Comparison of ENCODE assay signal across 8 cellular contexts in genomic region chr1:39902121-39902807, GRCh38. TPM values are rescaled to one million over a fixed set of nuclear protein-coding genes. Genes with fewer than 3 reads are reported as not detected.
DNase-seq lines count a peak whose midpoint lies in the region; ATAC-seq and TF ChIP-seq lines count a peak whose summit lies in the region.

No MANE protein-coding gene starts in this region.

- H3K27me3 Mint-ChIP-seq in activated T-helper 1 cell treated with anti-CD3 and anti-CD28 coated beads, Interleukin-12 subunit alpha, Interleukin-12 subunit beta, Interleukin-2, Interleukin-4 antibody, amounts not matched to agents 30 ng/mL and 10 ng/mL and 1 ng/mL, durations not matched to agents 14 hours and 24 hours and 36 hours (ENCODE audit: insufficient read depth): peaks cover 73% of the 10 kb centered on the region
- H3K27me3 Mint-ChIP-seq in neural progenitor cell (ENCODE audit: insufficient read depth, low read depth): peaks cover 9% of the 10 kb centered on the region

- no peaks in the 10 kb centered on the region for H3K36me3 Mint-ChIP-seq in activated T-helper 1 cell treated with anti-CD3 and anti-CD28 coated beads, Interleukin-12 subunit alpha, Interleukin-12 subunit beta, Interleukin-2, Interleukin-4 antibody, amounts not matched to agents 30 ng/mL and 10 ng/mL and 1 ng/mL, durations not matched to agents 14 hours and 24 hours and 36 hours (ENCODE audit: low read depth)
- H3K36me3 Mint-ChIP-seq in neural progenitor cell: no peaks in the 10 kb centered on the region

- peak overlapping the region; percentile 85 for H3K4me2 ChIP-seq in OCI-LY3 (ENCODE audit: low read length)
- H3K4me2 ChIP-seq in neural progenitor cell: peak overlapping the region; percentile 97

- peak overlapping the region; percentile 74 for H3K4me3 Mint-ChIP-seq in activated T-helper 1 cell treated with anti-CD3 and anti-CD28 coated beads, Interleukin-12 subunit alpha, Interleukin-12 subunit beta, Interleukin-2, Interleukin-4 antibody, amounts not matched to agents 30 ng/mL and 10 ng/mL and 1 ng/mL, durations not matched to agents 14 hours and 24 hours and 36 hours
- peak overlapping the region; percentile 85 for H3K4me3 Mint-ChIP-seq in neural progenitor cell

- H3K4me1 Mint-ChIP-seq in activated T-helper 1 cell treated with anti-CD3 and anti-CD28 coated beads, Interleukin-12 subunit alpha, Interleukin-12 subunit beta, Interleukin-2, Interleukin-4 antibody, amounts not matched to agents 30 ng/mL and 10 ng/mL and 1 ng/mL, durations not matched to agents 14 hours and 24 hours and 36 hours (ENCODE audit: low read depth): no peaks in the 10 kb centered on the region
- H3K4me1 Mint-ChIP-seq in neural progenitor cell: peaks cover 35% of the 10 kb centered on the region

- peaks cover 45% of the 10 kb centered on the region for H3F3A ChIP-seq in neural progenitor cell (ENCODE audit: low read depth)

- H4K20me1 ChIP-seq in OCI-LY3 (ENCODE audit: insufficient read depth, low read length) (no peaks in the 10 kb centered on the region), neural progenitor cell (ENCODE audit: low read depth) (peaks cover 31% of the 10 kb centered on the region)

- peak overlapping the region; percentile 60 for H3K9ac ChIP-seq in OCI-LY3 (ENCODE audit: low read length)
- H3K9ac ChIP-seq in neural progenitor cell: no peak overlapping the region

- no peak overlapping the region for H3K27ac Mint-ChIP-seq in activated T-helper 1 cell treated with anti-CD3 and anti-CD28 coated beads, Interleukin-12 subunit alpha, Interleukin-12 subunit beta, Interleukin-2, Interleukin-4 antibody, amounts not matched to agents 30 ng/mL and 10 ng/mL and 1 ng/mL, durations not matched to agents 14 hours and 24 hours and 36 hours
- peak overlapping the region; percentile 60 for H3K27ac Mint-ChIP-seq in neural progenitor cell

- no peaks in the 10 kb centered on the region for H3K36me3 ChIP-seq in OCI-LY3 (replicated peaks; ENCODE audit: low read depth, low read length)
- no peaks in the 10 kb centered on the region for H3K36me3 ChIP-seq in neural progenitor cell

- H3K27ac ChIP-seq in OCI-LY3 (ENCODE audit: low read length): peak overlapping the region; percentile 32; the same call in 1 of the 2 replicates
- H3K27ac ChIP-seq in neural progenitor cell: no peak overlapping the region
- no peak overlapping the region for H3K27ac ChIP-seq in substantia nigra (ENCODE audit: low read depth, low read length, poor library complexity, severe bottlenecking)

- no peaks in the 10 kb centered on the region for H3K9me3 Mint-ChIP-seq in activated T-helper 1 cell treated with anti-CD3 and anti-CD28 coated beads, Interleukin-12 subunit alpha, Interleukin-12 subunit beta, Interleukin-2, Interleukin-4 antibody, amounts not matched to agents 30 ng/mL and 10 ng/mL and 1 ng/mL, durations not matched to agents 14 hours and 24 hours and 36 hours
- no peaks in the 10 kb centered on the region for H3K9me3 Mint-ChIP-seq in neural progenitor cell

- DNase-seq in AG10803 (ENCODE audit: low read depth): peak; percentile 27
- peak; percentile 47 for DNase-seq in activated T-helper 1 cell treated with anti-CD3 and anti-CD28 coated beads, Interleukin-12 subunit alpha, Interleukin-12 subunit beta, Interleukin-2, Interleukin-4 antibody, amounts not matched to agents 30 ng/mL and 10 ng/mL and 1 ng/mL, durations not matched to agents 14 hours and 24 hours and 36 hours (ENCODE audit: low spot score)
- DNase-seq in foreskin fibroblast: peak in 1 of 2 donors; percentile 65
- no peak for DNase-seq in neural progenitor cell (ENCODE audit: low spot score)
- peak in 33 of 49 donors; percentile 27 to 75 (median 48) for DNase-seq in substantia nigra (lab: John Stamatoyannopoulos, UW)

- H3K79me2 ChIP-seq in OCI-LY3 (ENCODE audit: low read length): no peaks in the 10 kb centered on the region
- peaks cover 16% of the 10 kb centered on the region for H3K79me2 ChIP-seq in neural progenitor cell (ENCODE audit: low read depth)

- intact Hi-C loops in activated T-helper 1 cell treated with anti-CD3 and anti-CD28 coated beads, Interleukin-12 subunit alpha, Interleukin-12 subunit beta, Interleukin-2, Interleukin-4 antibody, amounts not matched to agents 30 ng/mL and 10 ng/mL and 1 ng/mL, durations not matched to agents 14 hours and 24 hours and 36 hours (cut with micrococcal nuclease): loop anchor here (1.0 to 10.0 kb wide), 6 partner anchors 19 to 296 kb away; partner anchors contain the start of genes HPCAL4 and TRIT1

- peaks cover 10% of the 10 kb centered on the region for H3K27me3 ChIP-seq in OCI-LY3 (ENCODE audit: low read depth, low read length)
- peaks cover 38% of the 10 kb centered on the region for H3K27me3 ChIP-seq in neural progenitor cell

- H3K4me1 ChIP-seq in OCI-LY3 (ENCODE audit: low read length) (peaks cover 24% of the 10 kb centered on the region), neural progenitor cell (peaks cover 30% of the 10 kb centered on the region)

- ATAC-seq in GM19324 (IDR thresholded peaks at IDR 0.05; ENCODE audit: low FRiP score, unreplicated experiment) (peak; percentile 64), HG03439 (IDR thresholded peaks at IDR 0.05; ENCODE audit: unreplicated experiment) (peak; percentile 54)

- H2AFZ ChIP-seq in OCI-LY3 (ENCODE audit: low read depth, low read length) (peak overlapping the region; percentile 67), neural progenitor cell (replicated peaks) (peak overlapping the region; percentile 53)

- peak overlapping the region; percentile 62 for H3K4me3 ChIP-seq in AG10803 (ENCODE audit: low read length)
- peak overlapping the region; percentile 94 for H3K4me3 ChIP-seq in OCI-LY3 (ENCODE audit: low read length)
- H3K4me3 ChIP-seq in foreskin fibroblast (ENCODE audit: low read depth in 1 of 2, low read length in 2 of 2): peak overlapping the region; percentile 52 to 55
- H3K4me3 ChIP-seq in neural progenitor cell: peak overlapping the region; percentile 82

- TF ChIP-seq CTCF in AG10803 (conservative IDR thresholded peaks at IDR 0.05; ENCODE audit: low read length): peak; percentile 54
- peak; percentile 62 for TF ChIP-seq CTCF in OCI-LY3 (IDR thresholded peaks at IDR 0.05; ENCODE audit: low read depth, low read length)
- peak; percentile 66 for TF ChIP-seq CTCF in foreskin fibroblast (IDR thresholded peaks at IDR 0.05; ENCODE audit: low read depth, low read length)
- peak; percentile 52 for TF ChIP-seq CTCF in neural progenitor cell (IDR thresholded peaks at IDR 0.05)

- H3K9me3 ChIP-seq in OCI-LY3 (ENCODE audit: insufficient read depth, low read length): no peaks in the 10 kb centered on the region
- H3K9me3 ChIP-seq in neural progenitor cell (ENCODE audit: low read depth): no peaks in the 10 kb centered on the region

RNA-seq across cellular contexts. Expression of gene MYCL, which starts 0.5 kb away (rescaled TPM):
- 0.56 and 0.62 TPM in 2 replicates for total RNA-seq in activated T-helper 1 cell treated with anti-CD3 and anti-CD28 coated beads, Interleukin-12 subunit alpha, Interleukin-12 subunit beta, Interleukin-2, Interleukin-4 antibody, amounts not matched to agents 30 ng/mL and 10 ng/mL and 1 ng/mL, durations not matched to agents 14 hours and 24 hours and 36 hours
- total RNA-seq in neural progenitor cell (ENCODE audit: low replicate concordance): 21.8 and 39.8 TPM in 2 replicates

RNA-seq across cellular contexts. Expression of gene TRIT1, which starts 19.0 kb away (rescaled TPM):
- 22.7 and 23.7 TPM in 2 replicates for total RNA-seq in activated T-helper 1 cell treated with anti-CD3 and anti-CD28 coated beads, Interleukin-12 subunit alpha, Interleukin-12 subunit beta, Interleukin-2, Interleukin-4 antibody, amounts not matched to agents 30 ng/mL and 10 ng/mL and 1 ng/mL, durations not matched to agents 14 hours and 24 hours and 36 hours
- 45.1 and 64.8 TPM in 2 replicates for total RNA-seq in neural progenitor cell (ENCODE audit: low replicate concordance)

RNA-seq across cellular contexts. Expression of gene MFSD2A, which starts 52.7 kb away (rescaled TPM):
- total RNA-seq in activated T-helper 1 cell treated with anti-CD3 and anti-CD28 coated beads, Interleukin-12 subunit alpha, Interleukin-12 subunit beta, Interleukin-2, Interleukin-4 antibody, amounts not matched to agents 30 ng/mL and 10 ng/mL and 1 ng/mL, durations not matched to agents 14 hours and 24 hours and 36 hours: 55.3 and 56.2 TPM in 2 replicates
- total RNA-seq in neural progenitor cell (ENCODE audit: low replicate concordance): 0.90 and 1.4 TPM in 2 replicates

Comparison
In these comparisons a context has a peak if more than half of its experiments do, and no peak if none do; other contexts are left out.
1. RNA of gene MYCL, which starts 0.5 kb away (total RNA-seq): 21.8 to 39.8 TPM in neural progenitor cell; 0.56 to 0.62 TPM in activated T-helper 1 cell treated with anti-CD3 and anti-CD28 coated beads, Interleukin-12 subunit alpha, Interleukin-12 subunit beta, Interleukin-2, Interleukin-4 antibody, amounts not matched to agents 30 ng/mL and 10 ng/mL and 1 ng/mL, durations not matched to agents 14 hours and 24 hours and 36 hours; every median in the first group is over 10 times any median in the second.
2. RNA of gene MFSD2A, which starts 52.7 kb away (total RNA-seq): 55.3 to 56.2 TPM in activated T-helper 1 cell treated with anti-CD3 and anti-CD28 coated beads, Interleukin-12 subunit alpha, Interleukin-12 subunit beta, Interleukin-2, Interleukin-4 antibody, amounts not matched to agents 30 ng/mL and 10 ng/mL and 1 ng/mL, durations not matched to agents 14 hours and 24 hours and 36 hours; 0.90 to 1.4 TPM in neural progenitor cell; every median in the first group is over 10 times any median in the second.
3. Peak in every context shown above with its lines, with median percentiles within 50 percentile points of each other: H3K4me3 ChIP-seq and CTCF ChIP-seq.